Comparison of ENCODE assay signal across 8 cellular contexts in the genomic region with DNA sequence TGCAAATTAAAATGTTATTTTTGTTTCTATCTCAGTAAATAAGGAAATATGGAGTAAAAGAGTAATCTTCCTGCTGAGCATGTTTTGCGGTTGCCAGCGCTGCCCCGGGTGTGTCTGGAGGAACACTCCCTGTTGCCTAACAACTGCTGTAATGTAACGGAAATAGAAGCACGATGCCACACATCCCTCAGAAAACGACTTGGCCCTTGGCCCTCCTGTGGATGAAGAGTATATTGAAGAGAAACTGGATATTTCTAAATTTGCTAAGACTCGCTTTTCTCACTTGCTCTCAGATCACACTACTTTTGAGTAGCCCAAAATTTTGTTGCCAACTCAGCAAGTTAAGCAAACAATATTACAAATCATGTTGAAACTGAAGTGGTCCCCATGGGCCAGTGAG. TPM values are rescaled to one million over a fixed set of nuclear protein-coding genes. Genes with fewer than 3 reads are reported as not detected.
DNase-seq lines count a peak whose midpoint lies in the region; ATAC-seq and TF ChIP-seq lines count a peak whose summit lies in the region.

No MANE protein-coding gene starts in this region.

- no peaks in the 10 kb centered on the region for H3K9me3 ChIP-seq in CD8-positive, alpha-beta T cell (ENCODE audit: low read length)

- no peak overlapping the region for H3K4me3 ChIP-seq in CD8-positive, alpha-beta T cell (ENCODE audit: low read depth, low read length)
- no peak overlapping the region for H3K4me3 ChIP-seq in Jurkat, Clone E6-1 (ENCODE audit: low read length)

- no peak overlapping the region for H3K27ac Mint-ChIP-seq in CD8-positive, alpha-beta T cell
- H3K27ac Mint-ChIP-seq in T-helper 2 cell treated with Interferon-gamma antibody and Interleukin-4, amounts not matched to agents 5 μg/mL and 100 μg/mL, for 36 hours, result peak overlapping the region; percentile 84

- CTCF ChIA-PET in CD8-positive, alpha-beta T cell (lab: Charles Lee), result no interaction called here

- H3K4me1 ChIP-seq in CD8-positive, alpha-beta T cell (ENCODE audit: insufficient read depth, low read length), result peaks cover 10% of the 10 kb centered on the region

- H3K4me1 Mint-ChIP-seq in CD8-positive, alpha-beta T cell (ENCODE audit: low read depth), result peaks cover 26% of the 10 kb centered on the region
- peaks cover 53% of the 10 kb centered on the region for H3K4me1 Mint-ChIP-seq in T-helper 2 cell treated with Interferon-gamma antibody and Interleukin-4, amounts not matched to agents 5 μg/mL and 100 μg/mL, for 36 hours (ENCODE audit: low read depth)

- H3K36me3 ChIP-seq in CD8-positive, alpha-beta T cell (ENCODE audit: insufficient read depth, low read length), result no peaks in the 10 kb centered on the region

- no peaks in the 10 kb centered on the region for H3K9me3 Mint-ChIP-seq in CD8-positive, alpha-beta T cell
- peaks cover 4% of the 10 kb centered on the region for H3K9me3 Mint-ChIP-seq in T-helper 2 cell treated with Interferon-gamma antibody and Interleukin-4, amounts not matched to agents 5 μg/mL and 100 μg/mL, for 36 hours

- TF ChIP-seq CTCF in CD8-positive, alpha-beta T cell (IDR thresholded peaks at IDR 0.05), result peak; percentile 26

- peak in 5 of 7 experiments; percentile 8 to 63 (median 39) for DNase-seq in CD8-positive, alpha-beta T cell
- peak; percentile 95 for DNase-seq in Jurkat, Clone E6-1 (ENCODE audit: low read depth, low spot score)
- DNase-seq in T-helper 2 cell treated with Interferon-gamma antibody and Interleukin-4, amounts not matched to agents 5 μg/mL and 100 μg/mL, for 36 hours (ENCODE audit: low spot score), result peak; percentile 62
- DNase-seq in cerebellar cortex (ENCODE audit: low spot score) (peak; percentile 17), left colon (peak; percentile 54 to 65)
- peak in 2 of 3 experiments; percentile 10 to 29 for DNase-seq in stimulated activated CD4-positive, alpha-beta T cell treated with anti-CD3 and anti-CD28 coated beads, TNF-alpha, amount 100 ng/mL, for 4 hours (ENCODE audit: low read depth in 3 of 3)

- no peak overlapping the region for H3K4me3 Mint-ChIP-seq in CD8-positive, alpha-beta T cell
- H3K4me3 Mint-ChIP-seq in T-helper 2 cell treated with Interferon-gamma antibody and Interleukin-4, amounts not matched to agents 5 μg/mL and 100 μg/mL, for 36 hours, result peak overlapping the region; percentile 71

- POLR2A ChIA-PET in CD8-positive, alpha-beta T cell (lab: Charles Lee), result no interaction called here

- no peaks in the 10 kb centered on the region for H3K27me3 ChIP-seq in CD8-positive, alpha-beta T cell (ENCODE audit: insufficient read depth, low read length)

- H3K36me3 Mint-ChIP-seq in CD8-positive, alpha-beta T cell, result no peaks in the 10 kb centered on the region
- H3K36me3 Mint-ChIP-seq in T-helper 2 cell treated with Interferon-gamma antibody and Interleukin-4, amounts not matched to agents 5 μg/mL and 100 μg/mL, for 36 hours (ENCODE audit: low read depth), result peaks cover 6% of the 10 kb centered on the region

- intact Hi-C loops in CD8-positive, alpha-beta T cell (cut with DNase I, micrococcal nuclease), result no loop called here
- intact Hi-C loops in left colon (cut with DNase I, micrococcal nuclease), result no loop called here

- H3K27me3 Mint-ChIP-seq in CD8-positive, alpha-beta T cell (ENCODE audit: low read depth), result peaks cover 4% of the 10 kb centered on the region
- H3K27me3 Mint-ChIP-seq in T-helper 2 cell treated with Interferon-gamma antibody and Interleukin-4, amounts not matched to agents 5 μg/mL and 100 μg/mL, for 36 hours (ENCODE audit: low read depth), result peaks cover 8% of the 10 kb centered on the region

- no peak overlapping the region for H3K27ac ChIP-seq in CD8-positive, alpha-beta T cell (ENCODE audit: low read depth, low read length)

- peak; percentile 83 for ATAC-seq in CD8-positive, alpha-beta T cell
- ATAC-seq in GM19463 (IDR thresholded peaks at IDR 0.05; ENCODE audit: unreplicated experiment) (peak; percentile 46), left colon (peak; percentile 69), HG03095 (IDR thresholded peaks at IDR 0.05; ENCODE audit: unreplicated experiment) (no peak)

RNA-seq across cellular contexts. Expression of a gene that starts 18.9 kb away (rescaled TPM):
- total RNA-seq in CD8-positive, alpha-beta T cell, result under 1 TPM; 0.42 to 0.49 TPM
- polyA plus RNA-seq in Jurkat, Clone E6-1 (2012; ENCODE audit: insufficient read depth, insufficient read length), result not detected
- under 1 TPM; 0.24 to 0.59 TPM for total RNA-seq in left colon

Comparison
In these comparisons a context has a peak if more than half of its experiments do, and no peak if none do; other contexts are left out.
1. DNase-seq: peak in every context shown above with its lines; median percentile 95 in Jurkat, Clone E6-1; 62 in T-helper 2 cell treated with Interferon-gamma antibody and Interleukin-4, amounts not matched to agents 5 μg/mL and 100 μg/mL, for 36 hours; 60 in left colon; 39 in CD8-positive, alpha-beta T cell; 20 in stimulated activated CD4-positive, alpha-beta T cell treated with anti-CD3 and anti-CD28 coated beads, TNF-alpha, amount 100 ng/mL, for 4 hours; 17 in cerebellar cortex.